In the genomic region with DNA sequence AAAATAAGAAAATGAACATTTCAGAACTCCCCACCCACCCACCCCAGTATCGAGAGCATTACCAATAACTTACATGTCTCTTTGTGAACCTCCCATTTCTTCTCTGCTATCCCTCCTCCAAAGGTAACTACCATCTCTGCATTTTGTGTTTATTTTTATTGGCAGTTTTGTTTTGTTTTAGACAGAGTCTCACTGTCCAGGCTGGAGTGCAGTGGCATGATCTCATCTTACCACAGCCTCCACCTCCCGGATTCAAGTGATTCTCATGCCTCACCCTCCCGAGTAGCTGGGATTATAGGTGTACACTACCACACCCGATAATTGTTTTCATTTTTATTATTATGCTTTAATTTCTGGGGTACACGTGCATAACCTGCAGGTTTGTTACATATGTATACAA, we compare ENCODE assay signal across 26 cellular contexts.
"Had no signal": no experiment of that assay in that cellular context is flagged by ENCODE, and none has a peak within 500 bp of the region (broad histone marks: within the 10 kb centered on the region; RNA-seq: fewer than 3 reads in every experiment).

No MANE protein-coding gene starts in this region.

- ATAC-seq: left colon; left lung; lower lobe of right lung; natural killer cell; right lobe of liver; stimulated activated memory B cell treated with anti-CD40 and anti-IgM and Interleukin-4, amounts not matched to agents 10 μg/mL and 1 μg/mL and 100 μg/mL, for 72 hours; stimulated activated naive CD8-positive, alpha-beta T cell treated with anti-CD3 and anti-CD28 coated beads, Interleukin-15, amount 100 ng/mL, for 72 hours had no signal

- H3K9me3 ChIP-seq: left lung, lower lobe of right lung, neutrophil, right atrium auricular region, right lobe of liver, tibial nerve, uterus had no signal

- H3K4me3 ChIP-seq: left lung, lower lobe of right lung, neural progenitor cell, right atrium auricular region, right lobe of liver, smooth muscle cell, tibial nerve, uterus had no signal

- DNase-seq: immature natural killer cell; kidney; left colon; left lung; lower lobe of right lung; mammary epithelial cell; mesendoderm; naive B cell; natural killer cell; nephron progenitor cell; occipital lobe; right lobe of liver; stimulated activated CD4-positive, alpha-beta T cell treated with anti-CD3 and anti-CD28 coated beads, Interleukin-1b, Interleukin-23, amount 100 ng/mL, for 48 hours; stimulated activated CD4-positive, alpha-beta T cell treated with anti-CD3 and anti-CD28 coated beads, Interleukin-2, amount 100 ng/mL, for 48 hours; stimulated activated CD4-positive, alpha-beta T cell treated with anti-CD3 and anti-CD28 coated beads, Interleukin-4, amount 100 ng/mL, for 4 hours; stimulated activated CD8-positive, alpha-beta memory T cell treated with anti-CD3 and anti-CD28 coated beads, Interleukin-4, amount 100 ng/mL, for 48 hours; stimulated activated naive CD4-positive, alpha-beta T cell treated with Interleukin-2 at 50 U/mL for 16 hours; stimulated activated naive CD8-positive, alpha-beta T cell treated with anti-CD3 and anti-CD28 coated beads, Interleukin-15, amount 100 ng/mL, for 72 hours; substantia nigra; uterus had no signal

- H3K4me2 ChIP-seq: neural progenitor cell, smooth muscle cell had no signal

- H3K4me1 ChIP-seq: left lung, lower lobe of right lung, neural progenitor cell, right atrium auricular region, right lobe of liver, uterus had no signal

- H3K36me3 ChIP-seq: left lung, lower lobe of right lung, neural progenitor cell, neutrophil, right atrium auricular region, right lobe of liver, tibial nerve, uterus had no signal

- H2AFZ ChIP-seq: neural progenitor cell had no signal

- H3K27ac ChIP-seq: left lung, lower lobe of right lung, neural progenitor cell, neutrophil, right atrium auricular region, right lobe of liver, tibial nerve, uterus had no signal

- H3K9ac ChIP-seq: neural progenitor cell had no signal

- H3K27me3 ChIP-seq: left lung, neural progenitor cell, right atrium auricular region, right lobe of liver, tibial nerve, uterus had no signal
